ENCODE assay signal across 8 cellular contexts in genomic region chr10:12707461-12708185, GRCh38.
DNase-seq lines count a peak whose midpoint lies in the region; ATAC-seq, FAIRE-seq and TF ChIP-seq lines count a peak whose summit lies in the region.

No MANE protein-coding gene starts in this region.

- DNase-seq in NOMO-1 treated with DMSO at 0.1 percent for 48 hours (lab: John Stamatoyannopoulos, UW; ENCODE audit: unreplicated experiment) = peak; percentile 10
- no peak for DNase-seq in NOMO-1 treated with dmso at 0.1 percent for 144 hours (lab: John Stamatoyannopoulos, UW; ENCODE audit: unreplicated experiment)
- peak; percentile 65 for DNase-seq in NB4 (ENCODE audit: low read depth)
- DNase-seq in activated naive CD4-positive, alpha-beta T cell treated with anti-CD3 and anti-CD28 coated beads, Interleukin-2, amount 50 U/mL, for 72 hours (ENCODE audit: low spot score in 2 of 2) = peak in 1 of 2 donors; percentile 26
- DNase-seq in left ventricle myocardium inferior = no peak
- peak; percentile 74 for DNase-seq in skeletal muscle cell (ENCODE audit: low read depth)
- no peak for DNase-seq in frontal cortex (ENCODE audit: low spot score in 2 of 2)
- DNase-seq in COLO829 (ENCODE audit: low spot score) = no peak

- TF ChIP-seq POLR2A in NB4 (IDR thresholded peaks at IDR 0.05; ENCODE audit: extremely low read depth, insufficient read length) = no peak

- intact Hi-C loops in left ventricle myocardium inferior (cut with micrococcal nuclease) = no loop called here

- no peaks in the 10 kb centered on the region for H3K36me3 ChIP-seq in left ventricle myocardium inferior

- peak overlapping the region; percentile 22 to 85 for H3K27ac Mint-ChIP-seq in activated naive CD4-positive, alpha-beta T cell treated with anti-CD3 and anti-CD28 coated beads, Interleukin-2, amount 50 U/mL, for 72 hours

- peak; percentile 28 to 43 for ATAC-seq in activated naive CD4-positive, alpha-beta T cell treated with anti-CD3 and anti-CD28 coated beads, Interleukin-2, amount 50 U/mL, for 72 hours

- peaks cover 40% of the 10 kb centered on the region for H3K4me1 ChIP-seq in left ventricle myocardium inferior

- H3K9me3 Mint-ChIP-seq in activated naive CD4-positive, alpha-beta T cell treated with anti-CD3 and anti-CD28 coated beads, Interleukin-2, amount 50 U/mL, for 72 hours = no peaks in the 10 kb centered on the region

- H3K27me3 ChIP-seq in left ventricle myocardium inferior (ENCODE audit: low read depth) = no peaks in the 10 kb centered on the region

- no peaks in the 10 kb centered on the region for H3K36me3 Mint-ChIP-seq in activated naive CD4-positive, alpha-beta T cell treated with anti-CD3 and anti-CD28 coated beads, Interleukin-2, amount 50 U/mL, for 72 hours

- TF ChIP-seq CTCF in NB4 (IDR thresholded peaks at IDR 0.05; ENCODE audit: low read depth, low read length) = peak; percentile 54
- peak; percentile 59 for TF ChIP-seq CTCF in left ventricle myocardium inferior (IDR thresholded peaks at IDR 0.05; ENCODE audit: borderline replicate concordance)

- H3K4me3 ChIP-seq in NB4 (ENCODE audit: low read depth, low read length) = no peak overlapping the region
- no peak overlapping the region for H3K4me3 ChIP-seq in left ventricle myocardium inferior
- H3K4me3 ChIP-seq in skeletal muscle cell (ENCODE audit: low read depth, low read length) = no peak overlapping the region

- FAIRE-seq in frontal cortex (lab: Jason Lieb, UNC) = no peak

- H3K9me3 ChIP-seq in left ventricle myocardium inferior (replicated peaks) = no peaks in the 10 kb centered on the region

- H3K27ac ChIP-seq in left ventricle myocardium inferior (replicated peaks) = peak overlapping the region; percentile 72

Comparison
In these comparisons a context has a peak if more than half of its experiments do, and no peak if none do; other contexts are left out.
1. DNase-seq: peak in NOMO-1 treated with DMSO at 0.1 percent for 48 hours (single experiment), NB4 (single experiment) and skeletal muscle cell (single experiment); none in NOMO-1 treated with dmso at 0.1 percent for 144 hours (single experiment), left ventricle myocardium inferior (single experiment), frontal cortex (0 of 2) and COLO829 (single experiment).